In genomic region chr13:58592052-58592451, GRCh38 we compare ENCODE assay signal across 26 cellular contexts.
"Had no signal": no experiment of that assay in that cellular context is flagged by ENCODE, and none has a peak within 500 bp of the region (broad histone marks: within the 10 kb centered on the region; RNA-seq: fewer than 3 reads in every experiment).

No MANE protein-coding gene starts in this region.

- H3K9me3 ChIP-seq: colonic mucosa, esophagus squamous epithelium, gastrocnemius medialis, heart right ventricle, left lung, lower lobe of right lung had no signal

- H3K4me3 ChIP-seq: colonic mucosa, esophagus squamous epithelium, gastrocnemius medialis, heart right ventricle, left lung, lower lobe of right lung, mucosa of descending colon had no signal

- H3K27ac ChIP-seq: colonic mucosa, epithelial cell of prostate, esophagus squamous epithelium, gastrocnemius medialis, heart right ventricle, left lung, lower lobe of right lung had no signal

- DNase-seq: colonic mucosa; cortex of kidney; effector CD8-positive, alpha-beta T cell; effector memory CD8-positive, alpha-beta T cell; endodermal cell; erythroblast; esophagus squamous epithelium; foreskin fibroblast; foreskin melanocyte; gastrocnemius medialis; glutamatergic neuron; head of caudate nucleus; heart right ventricle; hippocampal formation; left cardiac atrium; left lung; left ventricle myocardium superior; lower lobe of right lung; mesenchymal stem cell; mucosa of descending colon; naive B cell had no signal

- ATAC-seq: effector memory CD8-positive, alpha-beta T cell; esophagus mucosa; gastrocnemius medialis; heart right ventricle; left cardiac atrium; left lung; left ventricle myocardium superior; lower lobe of right lung; mucosa of descending colon had no signal

- FAIRE-seq: endometrium, islet of Langerhans, keratinocyte had no signal

- H3K36me3 ChIP-seq: colonic mucosa, esophagus squamous epithelium, gastrocnemius medialis, heart right ventricle, left lung, lower lobe of right lung had no signal

- H3K4me1 ChIP-seq: colonic mucosa, esophagus squamous epithelium, gastrocnemius medialis, heart right ventricle, left lung, lower lobe of right lung had no signal

- H3K27me3 ChIP-seq: colonic mucosa, esophagus squamous epithelium, gastrocnemius medialis, heart right ventricle, left lung had no signal
